Comparison of ENCODE assay signal across 2 cellular contexts in genomic region chr12:26648066-26648465, GRCh38.
TF ChIP-seq lines count a peak whose summit lies in the region.

No MANE protein-coding gene starts in this region.

TF ChIP-seq in SK-N-SH, 30 proteins besides CTCF, POLR2A, EP300 and RAD21 (continued from another document):
- TF ChIP-seq MXI1 (IDR thresholded peaks at IDR 0.05; ENCODE audit: low read depth, low read length) (no peak), POLR2AphosphoS5 (IDR thresholded peaks at IDR 0.05; ENCODE audit: low read depth, low read length) (no peak), MEF2A (IDR thresholded peaks at IDR 0.05; ENCODE audit: borderline replicate concordance, low read depth) (no peak)
TF ChIP-seq in SK-N-SH: peak in this region for 0.

TF ChIP-seq in SK-N-SH treated with all-trans-retinoic acid at 6 μM for 48 hours, 23 proteins besides CTCF, POLR2A, EP300 and RAD21 (continued from another document):
- no peak for TF ChIP-seq PATZ1 (CRISPR knock-in tag; IDR thresholded peaks at IDR 0.05; ENCODE audit: borderline replicate concordance)
- TF ChIP-seq ZNF8 (CRISPR knock-in tag; IDR thresholded peaks at IDR 0.05): no peak
